34 cellular contexts compared by ENCODE assay signal in the genomic region with DNA sequence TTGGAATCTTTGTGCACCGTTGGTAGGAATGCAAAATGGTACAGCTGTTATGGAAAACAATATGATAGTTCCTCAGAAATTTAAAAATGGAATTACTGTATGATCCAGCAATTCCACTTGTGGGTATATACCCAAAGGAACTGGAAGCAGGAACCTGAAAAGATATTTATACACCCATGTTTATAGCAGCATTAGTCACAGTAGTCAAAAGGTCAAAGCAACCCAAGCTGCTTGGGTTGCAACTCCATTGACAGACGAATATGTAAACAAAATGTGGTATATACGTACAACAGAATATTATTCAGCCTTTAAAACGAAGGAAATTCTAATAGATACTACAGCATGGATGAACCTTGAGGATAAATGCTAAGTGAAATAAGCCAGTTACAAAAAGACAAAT. TPM values are rescaled to one million over a fixed set of nuclear protein-coding genes. Genes with fewer than 3 reads are reported as not detected.
A peak's percentile ranks its signal among the peaks of the same experiment; 100 is the strongest.
DNase-seq lines count a peak whose midpoint lies in the region; ATAC-seq and TF ChIP-seq lines count a peak whose summit lies in the region.
"Had no signal": no experiment of that assay in that cellular context is flagged by ENCODE, and none has a peak within 500 bp of the region (broad histone marks: within the 10 kb centered on the region; RNA-seq: fewer than 3 reads in every experiment).

No MANE protein-coding gene starts in this region.

- no peak overlapping the region for H4K91ac ChIP-seq in mesenchymal stem cell (ENCODE audit: low read length)

- no peak overlapping the region for H2BK12ac ChIP-seq in mesenchymal stem cell (ENCODE audit: low read length in 2 of 2)

- no peak overlapping the region for H3K9ac ChIP-seq in mesenchymal stem cell (ENCODE audit: low read length)
- H3K9ac ChIP-seq in SK-N-SH = no peak overlapping the region
- H3K9ac ChIP-seq: KMS-11 had no signal

- peak; percentile 48 for DNase-seq in AG04450 (ENCODE audit: low read depth, low spot score)
- DNase-seq in LHCN-M2 (ENCODE audit: low read depth) = peak; percentile 42
- DNase-seq in dermis blood vessel endothelial cell = peak; percentile 30
- DNase-seq in mesenchymal stem cell = peak; percentile 88
- DNase-seq in osteoblast (ENCODE audit: insufficient read length, low spot score, missing footprints) = no peak
- DNase-seq in SK-N-SH = no peak
- DNase-seq: activated B cell treated with CpG ODN at 0.5 μM for 24 hours; activated CD4-positive, alpha-beta T cell treated with anti-CD3 and anti-CD28 coated beads, Interleukin-2, amount 50 U/mL, for 1 hour; activated gamma-delta T cell; activated T-cell treated with anti-CD3 and anti-CD28 coated beads, Interleukin-2, amount 50 U/mL, for 24 hours; Calu3; caudate nucleus; cortex of kidney; DMS79; GOT3; hippocampal formation; left cardiac atrium; MV-4-11; NCI-H1436 treated with DMSO at 0.1 percent for 48 hours; NCI-H226; NCI-H69; nephron progenitor cell; ovary; RPMI8226; stimulated activated naive CD4-positive, alpha-beta T cell treated with Interleukin-2 at 50 U/mL for 16 hours; T-cell; upper lobe of right lung had no signal

- no peak for TF ChIP-seq CTCF in AG04450 (IDR thresholded peaks at IDR 0.05; ENCODE audit: low read depth, low read length)
- no peak for TF ChIP-seq CTCF in osteoblast (IDR thresholded peaks at IDR 0.05; ENCODE audit: extremely low read depth, low read depth, low read length)
- TF ChIP-seq CTCF in SK-N-SH (IDR thresholded peaks at IDR 0.05) = no peak

- H3K9me3 ChIP-seq in AG04450 (ENCODE audit: control insufficient read depth, insufficient read depth, low read length) (no peaks in the 10 kb centered on the region), mesenchymal stem cell (ENCODE audit: control insufficient read depth, low read length) (no peaks in the 10 kb centered on the region), osteoblast (ENCODE audit: low read depth, low read length) (no peaks in the 10 kb centered on the region), SK-N-SH (no peaks in the 10 kb centered on the region)
- H3K9me3 ChIP-seq: ovary, SJSA1, suprapubic skin, upper lobe of right lung had no signal

- CTCF ChIA-PET in AG04450 (lab: Charles Lee) (no interaction called here), SK-N-SH (lab: Yijun Ruan, JAX) (interaction anchor here (0.9 kb wide), 1 partner anchor 65 kb away, joined by 3 read pairs; no protein-coding TSS in a partner anchor)

- H2BK15ac ChIP-seq in mesenchymal stem cell (ENCODE audit: low read depth, poor library complexity, severe bottlenecking) = no peak overlapping the region

- H3K79me1 ChIP-seq in mesenchymal stem cell (replicated peaks; ENCODE audit: low read length, poor library complexity, severe bottlenecking) = no peaks in the 10 kb centered on the region

- H3K36me3 ChIP-seq in mesenchymal stem cell (ENCODE audit: control insufficient read depth in 1 of 2, insufficient read depth in 2 of 2, low read depth in 1 of 2, low read length in 2 of 2) (peaks cover 0 to 67% of the 10 kb centered on the region in 2 experiments), osteoblast (ENCODE audit: insufficient read depth, low read length) (peaks cover 20% of the 10 kb centered on the region), SK-N-SH (replicated peaks in 1 of 2; ENCODE audit: control insufficient read depth in 1 of 2, insufficient read depth in 2 of 2, low read length in 1 of 2) (no peaks in the 10 kb centered on the region)
- H3K36me3 ChIP-seq: ovary had no signal

- no peak overlapping the region for H2AK5ac ChIP-seq in mesenchymal stem cell (ENCODE audit: low read length, severe bottlenecking)

- POLR2A ChIA-PET in AG04450 (lab: Yijun Ruan, JAX) = interaction anchor here (0.6 to 0.7 kb wide), 3 partner anchors 46 to 51 kb away, joined by 3 to 6 read pairs (median 5); a partner anchor contains a TSS
- POLR2A ChIA-PET in SK-N-SH (lab: Yijun Ruan, JAX) = no interaction called here

- H3F3A ChIP-seq in SK-N-SH (replicated peaks; ENCODE audit: insufficient read depth) = no peaks in the 10 kb centered on the region

- H3K23ac ChIP-seq in mesenchymal stem cell (ENCODE audit: low read length in 2 of 2) = no peak overlapping the region

- H3K9me2 ChIP-seq in SK-N-SH = no peaks in the 10 kb centered on the region

- H3K27me3 ChIP-seq in AG04450 (ENCODE audit: control insufficient read depth, insufficient read depth, low read length) = no peaks in the 10 kb centered on the region
- no peaks in the 10 kb centered on the region for H3K27me3 ChIP-seq in mesenchymal stem cell (ENCODE audit: control insufficient read depth in 1 of 2, insufficient read depth in 1 of 2, low read length in 2 of 2)
- H3K27me3 ChIP-seq in osteoblast (ENCODE audit: insufficient read depth, low read length) = no peaks in the 10 kb centered on the region
- H3K27me3 ChIP-seq in SK-N-SH (ENCODE audit: insufficient read depth) = no peaks in the 10 kb centered on the region
- H3K27me3 ChIP-seq: ovary, SJSA1, suprapubic skin, upper lobe of right lung had no signal

- H3K79me2 ChIP-seq in osteoblast (ENCODE audit: insufficient read depth, low read length) (no peaks in the 10 kb centered on the region), SK-N-SH (ENCODE audit: insufficient read depth) (no peaks in the 10 kb centered on the region)

- WGBS in mesenchymal stem cell = 80% methylated on average over 1 of the region's 4 CpGs
- 76% methylated on average over 4 of the region's 4 CpGs for WGBS in SK-N-SH (ENCODE audit: low lambda C conversion rate)

- no peak overlapping the region for H3K4me2 ChIP-seq in mesenchymal stem cell (ENCODE audit: low read length, poor library complexity, severe bottlenecking)
- H3K4me2 ChIP-seq in osteoblast (ENCODE audit: insufficient read depth, low read length) = no peak overlapping the region
- H3K4me2 ChIP-seq in SK-N-SH = no peak overlapping the region
- H3K4me2 ChIP-seq: KMS-11 had no signal

- no peaks in the 10 kb centered on the region for H3K4me1 ChIP-seq in mesenchymal stem cell (ENCODE audit: control insufficient read depth, insufficient read depth, low read depth, low read length)
- H3K4me1 ChIP-seq in osteoblast (ENCODE audit: insufficient read depth, low read length) = peaks cover 4% of the 10 kb centered on the region
- H3K4me1 ChIP-seq in SK-N-SH (ENCODE audit: control insufficient read depth in 1 of 2, insufficient read depth in 2 of 2, low read depth in 1 of 2, low read length in 1 of 2) = no peaks in the 10 kb centered on the region
- H3K4me1 ChIP-seq: suprapubic skin, upper lobe of right lung had no signal

- H3K14ac ChIP-seq in mesenchymal stem cell (ENCODE audit: low read length in 2 of 2) = no peak overlapping the region

- TF ChIP-seq RAD21 in SK-N-SH (IDR thresholded peaks at IDR 0.05; ENCODE audit: low read length) = no peak

- ATAC-seq in HG03439 (IDR thresholded peaks at IDR 0.05; ENCODE audit: unreplicated experiment) (no peak), GM18867 (IDR thresholded peaks at IDR 0.05; ENCODE audit: unreplicated experiment) (no peak)
- ATAC-seq: left cardiac atrium, T-cell, upper lobe of right lung had no signal

- H4K8ac ChIP-seq in mesenchymal stem cell (ENCODE audit: low read length) = no peak overlapping the region

- no peak overlapping the region for H3K27ac ChIP-seq in AG04450 (ENCODE audit: low read depth, low read length)
- no peak overlapping the region for H3K27ac ChIP-seq in mesenchymal stem cell (ENCODE audit: low read length, poor library complexity, severe bottlenecking)
- H3K27ac ChIP-seq in osteoblast (ENCODE audit: low read depth, low read length) = no peak overlapping the region
- no peak overlapping the region for H3K27ac ChIP-seq in SK-N-SH (ENCODE audit: low read depth in 2 of 2, low read length in 1 of 2)
- H3K27ac ChIP-seq: 22Rv1, KMS-11, ovary, SJSA1, skin epidermis, suprapubic skin, upper lobe of right lung had no signal

- H2AFZ ChIP-seq in mesenchymal stem cell (ENCODE audit: low read depth, low read length) (no peak overlapping the region), osteoblast (ENCODE audit: low read length) (no peak overlapping the region), SK-N-SH (ENCODE audit: low read depth) (no peak overlapping the region)

- TF ChIP-seq EP300 in SK-N-SH (IDR thresholded peaks at IDR 0.05; ENCODE audit: borderline replicate concordance in 1 of 2, low read depth in 1 of 2, low read length in 1 of 2) = no peak

- H2BK120ac ChIP-seq in mesenchymal stem cell (ENCODE audit: low read depth, low read length) = no peak overlapping the region

- no peak overlapping the region for H3K4ac ChIP-seq in mesenchymal stem cell (ENCODE audit: low read depth in 1 of 2, low read length in 2 of 2)

- H3K18ac ChIP-seq in mesenchymal stem cell (ENCODE audit: low read depth in 1 of 2, low read length in 2 of 2) = no peak overlapping the region

- H4K20me1 ChIP-seq in osteoblast (ENCODE audit: insufficient read depth, low read length) (no peaks in the 10 kb centered on the region), SK-N-SH (ENCODE audit: insufficient read depth) (no peaks in the 10 kb centered on the region)

- H3K4me3 ChIP-seq in AG04450 (ENCODE audit: low read depth, low read length) = no peak overlapping the region
- H3K4me3 ChIP-seq in mesenchymal stem cell (ENCODE audit: insufficient read depth in 1 of 2, low read depth in 1 of 2, low read length in 2 of 2) = no peak overlapping the region
- no peak overlapping the region for H3K4me3 ChIP-seq in osteoblast (ENCODE audit: insufficient read depth, low read length)
- no peak overlapping the region for H3K4me3 ChIP-seq in SK-N-SH (ENCODE audit: low read depth in 2 of 2, low read length in 1 of 2)
- H3K4me3 ChIP-seq: ovary, SJSA1, skin epidermis, suprapubic skin, upper lobe of right lung had no signal

- H2BK5ac ChIP-seq in mesenchymal stem cell (ENCODE audit: low read depth, low read length, poor library complexity, severe bottlenecking) = no peak overlapping the region

RNA-seq across cellular contexts. Expression of a gene that starts 35.0 kb away (rescaled TPM):
- polyA plus RNA-seq in AG04450 (2011; rRNA removed) (1.1 and 1.2 TPM in 2 replicates), SK-N-SH (2012; rRNA removed) (1.8 and 1.9 TPM in 2 replicates)
- 0.22 and 0.46 TPM in 2 replicates for polyA minus RNA-seq in AG04450 (2011; rRNA and poly(A)+ RNA removed)
- total RNA-seq in LHCN-M2 (2014; rRNA removed) (0.17 and 0.77 TPM in 2 replicates), dermis blood vessel endothelial cell (0.37 and 2.4 TPM in 2 replicates), osteoblast (1.1 and 3.2 TPM in 2 replicates)
- polyA plus RNA-seq in LHCN-M2 (2012) = 0.47 TPM
- 0.32 TPM for polyA plus RNA-seq in mesenchymal stem cell (2013, experiment 1 of 2)
- 0.34 TPM for polyA plus RNA-seq in mesenchymal stem cell (2013, experiment 2 of 2)
- polyA plus RNA-seq in SK-N-SH (2012; cell fraction: cytosol; rRNA removed) = 0.51 and 0.59 TPM in 2 replicates
- polyA plus RNA-seq in SK-N-SH (2012; cell fraction: nucleus; rRNA removed) = 14.4 and 14.8 TPM in 2 replicates

RNA-seq across cellular contexts. Expression of a gene that starts 51.1 kb away (rescaled TPM):
- polyA plus RNA-seq in AG04450 (2011; rRNA removed) = 27.2 and 37.4 TPM in 2 replicates
- 34.7 and 37.6 TPM in 2 replicates for polyA minus RNA-seq in AG04450 (2011; rRNA and poly(A)+ RNA removed)
- total RNA-seq in LHCN-M2 (2014; rRNA removed) = 40.1 and 52.0 TPM in 2 replicates
- polyA plus RNA-seq in LHCN-M2 (2012) = 20.0 TPM
- total RNA-seq in dermis blood vessel endothelial cell = 60.6 and 62.3 TPM in 2 replicates
- 47.8 TPM for polyA plus RNA-seq in mesenchymal stem cell (2013, experiment 1 of 2)
- polyA plus RNA-seq in mesenchymal stem cell (2013, experiment 2 of 2) = 52.9 TPM
- 85.8 and 88.4 TPM in 2 replicates for total RNA-seq in osteoblast
- polyA plus RNA-seq in SK-N-SH (2012; rRNA removed) = 20.8 and 23.2 TPM in 2 replicates
- polyA plus RNA-seq in SK-N-SH (2012; cell fraction: cytosol; rRNA removed) = 21.3 and 23.0 TPM in 2 replicates
- 19.2 and 36.5 TPM in 2 replicates for polyA plus RNA-seq in SK-N-SH (2012; cell fraction: nucleus; rRNA removed)

RNA-seq across cellular contexts. Expression of a gene that starts 51.3 kb away (rescaled TPM):
- 14.6 and 16.5 TPM in 2 replicates for polyA plus RNA-seq in AG04450 (2011; rRNA removed)
- 14.3 and 17.6 TPM in 2 replicates for polyA minus RNA-seq in AG04450 (2011; rRNA and poly(A)+ RNA removed)
- 13.1 and 17.7 TPM in 2 replicates for total RNA-seq in LHCN-M2 (2014; rRNA removed)
- 15.0 TPM for polyA plus RNA-seq in LHCN-M2 (2012)
- 11.1 and 18.6 TPM in 2 replicates for total RNA-seq in dermis blood vessel endothelial cell
- polyA plus RNA-seq in mesenchymal stem cell (2013, experiment 1 of 2) = 6.7 TPM
- 7.2 TPM for polyA plus RNA-seq in mesenchymal stem cell (2013, experiment 2 of 2)
- 21.0 and 24.2 TPM in 2 replicates for total RNA-seq in osteoblast
- 6.8 and 10.3 TPM in 2 replicates for polyA plus RNA-seq in SK-N-SH (2012; rRNA removed)
- 6.8 and 6.9 TPM in 2 replicates for polyA plus RNA-seq in SK-N-SH (2012; cell fraction: cytosol; rRNA removed)
- 12.7 and 22.0 TPM in 2 replicates for polyA plus RNA-seq in SK-N-SH (2012; cell fraction: nucleus; rRNA removed)

Comparison
In these comparisons a context has a peak if more than half of its experiments do, and no peak if none do; other contexts are left out.
1. DNase-seq: peak in AG04450 (single experiment), LHCN-M2 (single experiment), dermis blood vessel endothelial cell (single experiment) and mesenchymal stem cell (single experiment); none in osteoblast (single experiment) and SK-N-SH (single experiment).